ENCODE assay signal across 13 cellular contexts in the genomic region with DNA sequence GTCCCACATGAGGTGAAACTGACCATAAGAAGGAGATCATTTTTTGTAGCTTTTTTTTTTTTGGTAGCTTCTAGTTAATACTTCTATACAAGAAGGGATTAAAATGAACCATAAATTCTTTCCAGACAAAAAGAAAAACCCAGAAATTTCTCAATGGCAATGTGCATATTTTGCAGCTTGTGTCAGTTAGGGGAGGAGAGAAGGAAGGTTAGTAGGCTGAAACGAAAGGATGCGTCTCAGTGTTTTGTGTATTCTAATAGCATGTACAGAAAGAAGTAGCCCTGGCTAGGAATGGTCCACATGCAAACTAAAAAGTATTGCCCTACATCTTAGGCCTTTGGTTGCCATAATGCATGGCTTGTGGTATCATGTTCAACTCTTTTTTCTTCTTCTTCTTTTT.
"Had no signal": no experiment of that assay in that cellular context is flagged by ENCODE, and none has a peak within 500 bp of the region (broad histone marks: within the 10 kb centered on the region; RNA-seq: fewer than 3 reads in every experiment).

No MANE protein-coding gene starts in this region.

- H3K36me3 ChIP-seq: colonic mucosa, lower lobe of right lung, right lobe of liver had no signal

- H3K27ac ChIP-seq: colonic mucosa, lower lobe of right lung, psoas muscle, right lobe of liver had no signal

- H3K4me3 ChIP-seq: colonic mucosa, lower lobe of right lung, psoas muscle, right lobe of liver had no signal

- H3K4me1 ChIP-seq: colonic mucosa, lower lobe of right lung, psoas muscle, right lobe of liver had no signal

- ATAC-seq: activated naive CD4-positive, alpha-beta T cell treated with anti-CD3 and anti-CD28 coated beads, Interleukin-2, amount 50 U/mL, for 72 hours; left cardiac atrium; lower lobe of right lung; natural killer cell; psoas muscle; right lobe of liver had no signal

- DNase-seq: activated CD4-positive, CD25-positive, alpha-beta regulatory T cell; activated T-cell treated with anti-CD3 and anti-CD28 coated beads, Interleukin-2, amount 50 U/mL, for 1 hour; colonic mucosa; immature natural killer cell; left cardiac atrium; lower lobe of right lung; natural killer cell; nucleus accumbens; psoas muscle; right lobe of liver; stimulated activated CD4-positive, alpha-beta T cell treated with anti-CD3 and anti-CD28 coated beads, Interleukin-2, amount 100 ng/mL, for 48 hours; stimulated activated naive CD4-positive, alpha-beta T cell treated with Interleukin-2 at 50 U/mL for 16 hours had no signal

- H3K9me3 ChIP-seq: colonic mucosa, lower lobe of right lung, psoas muscle, right lobe of liver had no signal

- H3K27me3 ChIP-seq: colonic mucosa, right lobe of liver had no signal
